Comparison of ENCODE assay signal across 8 cellular contexts in the genomic region with DNA sequence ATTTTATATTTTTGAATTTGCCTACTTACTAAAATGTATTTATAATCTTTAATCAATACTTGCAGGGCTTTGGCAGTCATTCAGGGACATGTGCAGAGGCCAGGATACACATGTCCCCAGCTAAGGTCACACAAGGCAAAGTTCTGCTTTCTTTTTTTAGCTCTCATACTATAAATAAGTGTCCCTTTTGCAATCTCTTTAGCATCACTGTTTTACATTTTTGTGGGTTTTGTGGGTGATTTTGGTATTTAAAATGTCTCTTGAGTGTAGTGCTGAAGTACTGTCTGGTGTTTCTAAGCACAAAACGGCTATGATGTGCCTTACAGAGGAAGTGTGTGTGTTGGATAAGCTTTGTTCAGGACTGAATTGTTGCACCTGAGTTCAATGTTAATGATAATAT.
DNase-seq lines count a peak whose midpoint lies in the region; ATAC-seq and TF ChIP-seq lines count a peak whose summit lies in the region.

No MANE protein-coding gene starts in this region.

- H3K4me3 Mint-ChIP-seq in natural killer cell, result no peak overlapping the region

- H3K9me3 Mint-ChIP-seq in natural killer cell, result peaks cover 0 to 2% of the 10 kb centered on the region in 2 donors

- H3K36me3 ChIP-seq in kidney epithelial cell (ENCODE audit: control insufficient read depth, insufficient read depth, low read length) (no peaks in the 10 kb centered on the region), OCI-LY7 (ENCODE audit: insufficient read depth, low read length) (no peaks in the 10 kb centered on the region)

- H3K4me2 ChIP-seq in OCI-LY7 (ENCODE audit: low read length), result no peak overlapping the region

- no peaks in the 10 kb centered on the region for H3K9me3 ChIP-seq in OCI-LY7 (ENCODE audit: low read length)

- no peak overlapping the region for H2AFZ ChIP-seq in OCI-LY7 (ENCODE audit: low read length)

- TF ChIP-seq CTCF in kidney epithelial cell (IDR thresholded peaks at IDR 0.05; ENCODE audit: insufficient read depth, low read length, poor library complexity, severe bottlenecking) (no peak), natural killer cell (IDR thresholded peaks at IDR 0.05) (no peak), OCI-LY7 (conservative IDR thresholded peaks at IDR 0.05; ENCODE audit: low read length) (no peak)

- no peaks in the 10 kb centered on the region for H3K27me3 ChIP-seq in kidney epithelial cell (ENCODE audit: control insufficient read depth, insufficient read depth, low read length)

- H3K4me1 ChIP-seq in OCI-LY7 (ENCODE audit: insufficient read depth, low read length, poor library complexity, severe bottlenecking), result no peaks in the 10 kb centered on the region

- H3K27me3 Mint-ChIP-seq in natural killer cell (ENCODE audit: low read depth in 2 of 2), result no peaks in the 10 kb centered on the region

- no peaks in the 10 kb centered on the region for H3K79me2 ChIP-seq in OCI-LY7 (ENCODE audit: insufficient read depth, low read depth, low read length)

- no peak overlapping the region for H3K27ac ChIP-seq in OCI-LY7 (ENCODE audit: low read depth, low read length, poor library complexity, severe bottlenecking)

- no peaks in the 10 kb centered on the region for H3K36me3 Mint-ChIP-seq in natural killer cell

- POLR2A ChIA-PET in OCI-LY7 (lab: Charles Lee), result interaction anchor here (0.6 kb wide), 1 partner anchor 62 kb away, joined by 4 read pairs; no protein-coding TSS in a partner anchor

- no peaks in the 10 kb centered on the region for H4K20me1 ChIP-seq in OCI-LY7 (ENCODE audit: insufficient read depth, low read length)

- H3K4me3 ChIP-seq in kidney epithelial cell (ENCODE audit: low read depth, low read length), result no peak overlapping the region
- no peak overlapping the region for H3K4me3 ChIP-seq in OCI-LY7 (ENCODE audit: low read depth, low read length, poor library complexity, severe bottlenecking)

- no peaks in the 10 kb centered on the region for H3K4me1 Mint-ChIP-seq in natural killer cell

- H3K9me2 ChIP-seq in OCI-LY7 (ENCODE audit: insufficient read depth, low read length), result no peaks in the 10 kb centered on the region

- no TSS peak for BruUV-seq in OCI-LY7 (replicated peaks; lab: Mats Ljungman, UMichigan)

- DNase-seq in OCI-M1 (lab: John Stamatoyannopoulos, UW) (peak; percentile 82), kidney epithelial cell (ENCODE audit: low read depth) (peak; percentile 72), natural killer cell (no peak), NCI-H146 (lab: John Stamatoyannopoulos, UW) (no peak), OCI-LY7 (ENCODE audit: low spot score) (no peak)

- H3K27ac Mint-ChIP-seq in natural killer cell, result no peak overlapping the region

- intact Hi-C loops in natural killer cell (cut with micrococcal nuclease), result no loop called here
- intact Hi-C loops in OCI-LY7 (cut with micrococcal nuclease; ENCODE audit: unreplicated experiment), result no loop called here

- CTCF ChIA-PET in OCI-LY7 (lab: Charles Lee; ENCODE audit: unreplicated experiment), result no interaction called here

- peak; percentile 69 for ATAC-seq in GM18873 (IDR thresholded peaks at IDR 0.05; ENCODE audit: low FRiP score, unreplicated experiment)
- peak; percentile 88 for ATAC-seq in HG02981 (IDR thresholded peaks at IDR 0.05; ENCODE audit: unreplicated experiment)
- ATAC-seq in esophagus mucosa, result no peak
- ATAC-seq in natural killer cell, result no peak

Comparison
In these comparisons a context has a peak if more than half of its experiments do, and no peak if none do; other contexts are left out.
1. ATAC-seq: peak in GM18873 (single experiment) and HG02981 (single experiment); none in esophagus mucosa (single experiment) and natural killer cell (0 of 3).
2. DNase-seq: peak in OCI-M1 (single experiment) and kidney epithelial cell (single experiment); none in natural killer cell (single experiment), NCI-H146 (single experiment) and OCI-LY7 (single experiment).